In the genomic region with DNA sequence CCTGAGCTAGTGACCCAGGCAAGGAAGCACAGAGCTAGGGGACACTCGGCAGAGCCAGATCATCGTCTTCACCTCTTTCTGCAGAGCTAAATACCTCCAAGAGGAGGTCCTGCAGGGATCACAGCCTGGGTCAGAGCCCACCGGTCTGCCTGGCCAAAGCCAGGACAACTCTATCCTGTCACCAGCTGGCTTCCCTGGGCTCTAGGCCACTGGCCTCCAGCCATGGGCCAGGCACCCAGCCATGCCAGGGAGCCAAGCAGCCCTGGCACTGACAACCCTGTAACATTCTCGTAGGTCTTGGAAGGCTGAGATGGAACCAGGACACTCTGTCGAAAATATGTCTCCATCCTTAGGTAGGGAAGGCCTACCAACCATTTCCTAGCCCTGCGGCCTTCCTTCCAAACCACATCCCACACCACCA, we compare ENCODE assay signal across 26 cellular contexts.
DNase-seq lines count a peak whose midpoint lies in the region; ATAC-seq and TF ChIP-seq lines count a peak whose summit lies in the region.
"Had no signal": no experiment of that assay in that cellular context is flagged by ENCODE, and none has a peak within 500 bp of the region (broad histone marks: within the 10 kb centered on the region; RNA-seq: fewer than 3 reads in every experiment).

No MANE protein-coding gene starts in this region.

- peak; percentile 2 for DNase-seq in natural killer cell
- DNase-seq in natural killer cell treated with Interleukin-12 subunit alpha and Interleukin-12 subunit beta and Interleukin-15 and Interleukin-18, amount 100 ng/mL, for 72 hours (ENCODE audit: low spot score), result no peak
- DNase-seq in head of caudate nucleus, result peak in 31 of 42 donors; percentile 8 to 66 (median 39)
- DNase-seq in midbrain (lab: John Stamatoyannopoulos, UW), result peak; percentile 57
- DNase-seq in vagina (ENCODE audit: extremely low spot score in 2 of 2), result peak; percentile 43 to 64
- DNase-seq in activated naive CD4-positive, alpha-beta T cell treated with Interleukin-2 at 50 U/mL for 16 hours, result no peak
- DNase-seq in tibial artery, result no peak
- DNase-seq: activated CD4-positive, alpha-beta T cell treated with anti-CD3 and anti-CD28 coated beads, Interleukin-2, amount 50 U/mL, for 1 hour; activated CD4-positive, CD25-positive, alpha-beta regulatory T cell; activated gamma-delta T cell treated with Interleukin-2 at 50 U/mL for 16 hours; activated T-cell treated with anti-CD3 and anti-CD28 coated beads, Interleukin-2, amount 50 U/mL, for 48 hours; BE2C; CD8-positive, alpha-beta memory T cell; NCI-H1048; NCI-H1694; NCI-H2171 treated with DMSO at 0.1 percent for 48 hours; NCI-H510A treated with DMSO at 0.1 percent for 48 hours; nephron progenitor cell; NK-92 treated with Interleukin-12 subunit alpha and Interleukin-12 subunit beta, amount 100 ng/mL, for 24 hours; stimulated activated CD4-positive, alpha-beta T cell treated with anti-CD3 and anti-CD28 coated beads, Interleukin-2, amount 100 ng/mL, for 48 hours; transverse colon had no signal

- no peaks in the 10 kb centered on the region for H3K4me1 ChIP-seq in vagina
- peaks cover 0 to 8% (median 0%) of the 10 kb centered on the region in 4 donors for H3K4me1 ChIP-seq in tibial artery
- H3K4me1 ChIP-seq: parathyroid adenoma had no signal

- no peak overlapping the region for H3K4me3 Mint-ChIP-seq in natural killer cell
- H3K4me3 Mint-ChIP-seq in natural killer cell treated with Interleukin-12 subunit alpha and Interleukin-12 subunit beta and Interleukin-15 and Interleukin-18, amount 100 ng/mL, for 72 hours, result no peak overlapping the region
- H3K4me3 Mint-ChIP-seq: activated CD8-positive, alpha-beta memory T cell treated with anti-CD3 and anti-CD28 coated beads, Interleukin-2, amount 10 ng/mL, durations not matched to agents 7 days and 5 days; CD8-positive, alpha-beta memory T cell; nephron progenitor cell had no signal

- TF ChIP-seq CTCF in natural killer cell (IDR thresholded peaks at IDR 0.05) (no peak), vagina (IDR thresholded peaks at IDR 0.05) (no peak), tibial artery (IDR thresholded peaks at IDR 0.05) (no peak)

- no peaks in the 10 kb centered on the region for H3K9me3 Mint-ChIP-seq in natural killer cell
- H3K9me3 Mint-ChIP-seq in natural killer cell treated with Interleukin-12 subunit alpha and Interleukin-12 subunit beta and Interleukin-15 and Interleukin-18, amount 100 ng/mL, for 72 hours, result no peaks in the 10 kb centered on the region
- H3K9me3 Mint-ChIP-seq: CD8-positive, alpha-beta memory T cell; nephron progenitor cell had no signal

- H3K36me3 Mint-ChIP-seq in natural killer cell, result no peaks in the 10 kb centered on the region
- H3K36me3 Mint-ChIP-seq in natural killer cell treated with Interleukin-12 subunit alpha and Interleukin-12 subunit beta and Interleukin-15 and Interleukin-18, amount 100 ng/mL, for 72 hours, result no peaks in the 10 kb centered on the region
- H3K36me3 Mint-ChIP-seq: activated CD8-positive, alpha-beta memory T cell treated with anti-CD3 and anti-CD28 coated beads, Interleukin-2, amount 10 ng/mL, durations not matched to agents 7 days and 5 days; CD8-positive, alpha-beta memory T cell had no signal

- H3K9me3 ChIP-seq in vagina (no peaks in the 10 kb centered on the region), tibial artery (no peaks in the 10 kb centered on the region)
- H3K9me3 ChIP-seq: BE2C, transverse colon had no signal

- no peak for ATAC-seq in natural killer cell
- no peak for ATAC-seq in natural killer cell treated with Interleukin-12 subunit alpha and Interleukin-12 subunit beta and Interleukin-15 and Interleukin-18, amount 100 ng/mL, for 72 hours
- ATAC-seq in GM21447 (IDR thresholded peaks at IDR 0.05; ENCODE audit: unreplicated experiment), result no peak
- ATAC-seq: activated CD8-positive, alpha-beta memory T cell treated with anti-CD3 and anti-CD28 coated beads, Interleukin-2, amount 10 ng/mL, durations not matched to agents 7 days and 5 days; sciatic nerve had no signal

- H3K27ac Mint-ChIP-seq in natural killer cell, result no peak overlapping the region
- no peak overlapping the region for H3K27ac Mint-ChIP-seq in natural killer cell treated with Interleukin-12 subunit alpha and Interleukin-12 subunit beta and Interleukin-15 and Interleukin-18, amount 100 ng/mL, for 72 hours
- H3K27ac Mint-ChIP-seq: activated CD8-positive, alpha-beta memory T cell treated with anti-CD3 and anti-CD28 coated beads, Interleukin-2, amount 10 ng/mL, durations not matched to agents 7 days and 5 days; CD8-positive, alpha-beta memory T cell; nephron progenitor cell had no signal

- H3K27ac ChIP-seq in vagina (no peak overlapping the region), tibial artery (no peak overlapping the region)
- H3K27ac ChIP-seq: parathyroid adenoma, SK-N-MC, transverse colon had no signal

- H3K27me3 Mint-ChIP-seq in natural killer cell (ENCODE audit: low read depth in 2 of 2), result peaks cover 49 to 65% of the 10 kb centered on the region in 2 donors
- H3K27me3 Mint-ChIP-seq in natural killer cell treated with Interleukin-12 subunit alpha and Interleukin-12 subunit beta and Interleukin-15 and Interleukin-18, amount 100 ng/mL, for 72 hours, result peaks cover 46 to 63% of the 10 kb centered on the region in 2 donors

- intact Hi-C loops in natural killer cell (cut with micrococcal nuclease), result no loop called here
- intact Hi-C loops in head of caudate nucleus (cut with DNase I), result no loop called here
- intact Hi-C loops in vagina (cut with DNase I), result no loop called here
- intact Hi-C loops in tibial artery (cut with DNase I; ENCODE audit: low total_unique reads), result no loop called here

- H3K4me3 ChIP-seq in vagina (no peak overlapping the region), tibial artery (no peak overlapping the region)
- H3K4me3 ChIP-seq: SK-N-MC, transverse colon had no signal

- H3K36me3 ChIP-seq in vagina (no peaks in the 10 kb centered on the region), tibial artery (no peaks in the 10 kb centered on the region)
- H3K36me3 ChIP-seq: BE2C, transverse colon had no signal

- H3K27me3 ChIP-seq in vagina (peaks cover 4% of the 10 kb centered on the region), tibial artery (peaks cover 0 to 61% of the 10 kb centered on the region in 2 donors)
- H3K27me3 ChIP-seq: BE2C had no signal

- TF ChIP-seq POLR2A in vagina (IDR thresholded peaks at IDR 0.05), result no peak

- H3K4me1 Mint-ChIP-seq in natural killer cell, result no peaks in the 10 kb centered on the region
- H3K4me1 Mint-ChIP-seq in natural killer cell treated with Interleukin-12 subunit alpha and Interleukin-12 subunit beta and Interleukin-15 and Interleukin-18, amount 100 ng/mL, for 72 hours (ENCODE audit: low read depth in 2 of 2), result peaks cover 0 to 1% of the 10 kb centered on the region in 2 donors
- H3K4me1 Mint-ChIP-seq: activated CD8-positive, alpha-beta memory T cell treated with anti-CD3 and anti-CD28 coated beads, Interleukin-2, amount 10 ng/mL, durations not matched to agents 7 days and 5 days; CD8-positive, alpha-beta memory T cell had no signal

Comparison
In these comparisons a context has a peak if more than half of its experiments do, and no peak if none do; other contexts are left out.
1. DNase-seq: peak in natural killer cell (single experiment), head of caudate nucleus (31 of 42), midbrain (single experiment) and vagina (2 of 2); none in natural killer cell treated with Interleukin-12 subunit alpha and Interleukin-12 subunit beta and Interleukin-15 and Interleukin-18, amount 100 ng/mL, for 72 hours (single experiment), activated naive CD4-positive, alpha-beta T cell treated with Interleukin-2 at 50 U/mL for 16 hours (single experiment) and tibial artery (0 of 2).